1 cellular context compared by ENCODE assay signal in genomic region chr13:97308735-97309429, GRCh38.
TF ChIP-seq lines count a peak whose summit lies in the region.

No MANE protein-coding gene starts in this region.

TF ChIP-seq in H1, 55 proteins besides CTCF, POLR2A, EP300 and RAD21:
- TF ChIP-seq PHF8 (conservative IDR thresholded peaks at IDR 0.05; ENCODE audit: low read depth, low read length) (no peak), ZNF274 (IDR thresholded peaks at IDR 0.05; ENCODE audit: borderline replicate concordance, extremely low read depth, low read length) (no peak), SP1 (IDR thresholded peaks at IDR 0.05; ENCODE audit: low read depth, low read length) (no peak)
